ENCODE assay signal across 1 cellular context in genomic region chr1:53111073-53111556, GRCh38.
TF ChIP-seq lines count a peak whose summit lies in the region.

No MANE protein-coding gene starts in this region.

TF ChIP-seq in HepG2, 621 proteins besides CTCF, POLR2A, EP300 and RAD21 (continued from another document and continues in another):
- TF ChIP-seq DRAP1 (CRISPR knock-in tag; IDR thresholded peaks at IDR 0.05) (peak; percentile 65), ZNF687 (CRISPR knock-in tag; IDR thresholded peaks at IDR 0.05) (peak; percentile 96), SMYD3 (CRISPR knock-in tag; IDR thresholded peaks at IDR 0.05) (no peak), TBX3 (IDR thresholded peaks at IDR 0.05; ENCODE audit: borderline replicate concordance) (no peak), HMGXB4 (CRISPR knock-in tag; IDR thresholded peaks at IDR 0.05; ENCODE audit: borderline replicate concordance in 1 of 2, low read depth in 1 of 2) (peak; percentile 46 to 63; a peak in 2 of 4 replicates), RBAK (CRISPR knock-in tag; IDR thresholded peaks at IDR 0.05) (peak; percentile 89), ZNF639 (CRISPR knock-in tag; conservative IDR thresholded peaks at IDR 0.05) (no peak), TRIM24 (CRISPR knock-in tag; IDR thresholded peaks at IDR 0.05) (no peak; the same call in 1 of the 2 replicates), PPARG (CRISPR knock-in tag; conservative IDR thresholded peaks at IDR 0.05) (0 out of 2 replicates have a peak, but pooled peaks have one; percentile 64), KLF13 (CRISPR knock-in tag; IDR thresholded peaks at IDR 0.05) (no peak), FOXA3 (CRISPR knock-in tag; IDR thresholded peaks at IDR 0.05) (peak; percentile 46), CBFB (CRISPR knock-in tag; IDR thresholded peaks at IDR 0.05) (no peak), ZNF383 (CRISPR knock-in tag; IDR thresholded peaks at IDR 0.05; ENCODE audit: borderline replicate concordance) (no peak), ZFAT (CRISPR knock-in tag; conservative IDR thresholded peaks at IDR 0.05) (no peak), ZMYM3 (CRISPR knock-in tag; IDR thresholded peaks at IDR 0.05) (peak; percentile 85; the same call in 1 of the 2 replicates), NCOA2 (CRISPR knock-in tag; IDR thresholded peaks at IDR 0.05) (no peak), RBM22 (optimal IDR thresholded peaks at IDR 0.05; ENCODE audit: low read length) (no peak), GMEB2 (CRISPR knock-in tag; IDR thresholded peaks at IDR 0.05; ENCODE audit: low read depth) (no peak), ZNF496 (CRISPR knock-in tag; IDR thresholded peaks at IDR 0.05; ENCODE audit: insufficient replicate concordance) (no peak), ETS1 (CRISPR knock-in tag; IDR thresholded peaks at IDR 0.05) (no peak), RBFOX2 (IDR thresholded peaks at IDR 0.05; ENCODE audit: low read depth, low read length) (no peak), EED (CRISPR knock-in tag; IDR thresholded peaks at IDR 0.05) (no peak), SAP130 (CRISPR knock-in tag; IDR thresholded peaks at IDR 0.05; ENCODE audit: low read depth) (peak; percentile 90), TBX2 (CRISPR knock-in tag; IDR thresholded peaks at IDR 0.05; ENCODE audit: borderline replicate concordance) (no peak), CAMTA2 (CRISPR knock-in tag; IDR thresholded peaks at IDR 0.05; ENCODE audit: borderline replicate concordance) (no peak), XBP1 (CRISPR knock-in tag; IDR thresholded peaks at IDR 0.05) (no peak), ZKSCAN5 (CRISPR knock-in tag; IDR thresholded peaks at IDR 0.05) (no peak), NCOA1 (CRISPR knock-in tag; IDR thresholded peaks at IDR 0.05) (no peak), RARA (CRISPR knock-in tag; IDR thresholded peaks at IDR 0.05) (peak; percentile 91), ZNF282 (IDR thresholded peaks at IDR 0.05; ENCODE audit: partially characterized antibody) (no peak), ZNF841 (CRISPR knock-in tag; IDR thresholded peaks at IDR 0.05; ENCODE audit: borderline replicate concordance) (no peak), SIX1 (CRISPR knock-in tag; IDR thresholded peaks at IDR 0.05; ENCODE audit: borderline replicate concordance) (no peak), FOXC1 (CRISPR knock-in tag; IDR thresholded peaks at IDR 0.05; ENCODE audit: borderline replicate concordance) (no peak), SP2 (CRISPR knock-in tag; IDR thresholded peaks at IDR 0.05) (no peak), THAP8 (CRISPR knock-in tag; IDR thresholded peaks at IDR 0.05; ENCODE audit: borderline replicate concordance) (no peak), GFI1 (CRISPR knock-in tag; IDR thresholded peaks at IDR 0.05; ENCODE audit: borderline replicate concordance) (no peak), ZNF264 (CRISPR knock-in tag; IDR thresholded peaks at IDR 0.05) (no peak; the same call in 1 of the 2 replicates), ZFP62 (CRISPR knock-in tag; IDR thresholded peaks at IDR 0.05) (no peak), RNF2 (conservative IDR thresholded peaks at IDR 0.05; ENCODE audit: low read depth) (no peak), TSC22D2 (CRISPR knock-in tag; IDR thresholded peaks at IDR 0.05; ENCODE audit: borderline replicate concordance) (no peak), MTA3 (CRISPR knock-in tag; IDR thresholded peaks at IDR 0.05) (no peak), CSRNP1 (CRISPR knock-in tag; IDR thresholded peaks at IDR 0.05) (no peak), SOX5 (CRISPR knock-in tag; IDR thresholded peaks at IDR 0.05; ENCODE audit: borderline replicate concordance) (peak; percentile 51; the same call in 1 of the 2 replicates), SPEN (CRISPR knock-in tag; IDR thresholded peaks at IDR 0.05; ENCODE audit: low read depth) (peak; percentile 76), ZNF543 (CRISPR knock-in tag; IDR thresholded peaks at IDR 0.05) (no peak), NBN (conservative IDR thresholded peaks at IDR 0.05) (no peak), ZNF773 (CRISPR knock-in tag; IDR thresholded peaks at IDR 0.05; ENCODE audit: borderline replicate concordance) (no peak), ZNF343 (CRISPR knock-in tag; IDR thresholded peaks at IDR 0.05) (no peak), ZNF333 (CRISPR knock-in tag; IDR thresholded peaks at IDR 0.05; ENCODE audit: borderline replicate concordance) (no peak), DZIP1 (CRISPR knock-in tag; IDR thresholded peaks at IDR 0.05) (no peak), ZNF713 (CRISPR knock-in tag; IDR thresholded peaks at IDR 0.05) (no peak), ZFP36L2 (CRISPR knock-in tag; IDR thresholded peaks at IDR 0.05) (no peak), ATF7 (IDR thresholded peaks at IDR 0.05) (no peak), ATF7 (CRISPR knock-in tag; IDR thresholded peaks at IDR 0.05) (no peak), PHF5A (CRISPR knock-in tag; IDR thresholded peaks at IDR 0.05; ENCODE audit: low read depth, unreplicated experiment) (no peak), ZNF18 (CRISPR knock-in tag; IDR thresholded peaks at IDR 0.05; ENCODE audit: insufficient replicate concordance) (peak; percentile 15), GABPB1 (CRISPR knock-in tag; IDR thresholded peaks at IDR 0.05) (peak; percentile 68), ZNF451 (CRISPR knock-in tag; IDR thresholded peaks at IDR 0.05) (no peak)
